36 cellular contexts compared by ENCODE assay signal in the genomic region with DNA sequence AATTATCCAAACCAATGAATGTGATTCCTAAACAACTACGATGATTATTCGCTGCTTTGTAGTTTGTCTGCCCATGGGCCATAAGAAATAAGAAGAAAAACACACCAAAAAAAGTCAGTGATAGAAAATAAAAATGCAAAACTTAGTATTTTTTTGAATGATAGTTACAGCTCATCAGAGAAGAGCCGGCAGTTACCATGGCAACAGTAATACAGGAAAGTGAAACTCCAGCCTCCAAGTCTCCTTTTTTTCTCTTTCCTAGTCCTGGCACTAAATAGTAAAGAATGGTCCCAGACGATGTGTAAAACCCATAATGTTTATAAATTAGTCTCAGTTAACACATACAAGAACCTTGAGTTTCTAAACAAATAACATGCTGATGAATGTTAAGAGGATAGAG. TPM values are rescaled to one million over a fixed set of nuclear protein-coding genes. Genes with fewer than 3 reads are reported as not detected.
"Had no signal": no experiment of that assay in that cellular context is flagged by ENCODE, and none has a peak within 500 bp of the region (broad histone marks: within the 10 kb centered on the region; RNA-seq: fewer than 3 reads in every experiment).

No MANE protein-coding gene starts in this region.

- H2AFZ ChIP-seq: PC-9 had no signal

- H3K4me2 ChIP-seq: PC-9 had no signal

- H3K27me3 ChIP-seq: brain microvascular endothelial cell had no signal

- DNase-seq: activated CD4-positive, alpha-beta memory T cell treated with anti-CD3 and anti-CD28 coated beads, Interleukin-2, amount 10 ng/mL, durations not matched to agents 7 days and 5 days; activated CD4-positive, alpha-beta T cell treated with anti-CD3 and anti-CD28 coated beads for 1 hour; activated CD4-positive, alpha-beta T cell treated with anti-CD3 and anti-CD28 coated beads for 48 hours; activated CD4-positive, CD25-positive, alpha-beta regulatory T cell; activated CD8-positive, alpha-beta memory T cell treated with anti-CD3 and anti-CD28 coated beads for 24 hours; activated CD8-positive, alpha-beta memory T cell treated with anti-CD3 and anti-CD28 coated beads, Interleukin-2, amount 10 ng/mL, durations not matched to agents 7 days and 5 days; activated CD8-positive, alpha-beta memory T cell treated with anti-CD3 and anti-CD28 coated beads, Interleukin-2, amount 50 U/mL, for 48 hours; activated effector memory CD4-positive, alpha-beta T cell treated with Interleukin-2 at 50 U/mL for 16 hours; activated naive CD4-positive, alpha-beta T cell treated with anti-CD3 and anti-CD28 coated beads, Interleukin-2, amount 50 U/mL, for 16 hours; activated naive CD8-positive, alpha-beta T cell treated with anti-CD3 and anti-CD28 coated beads for 36 hours; activated T-cell treated with anti-CD3 and anti-CD28 coated beads, Interleukin-2, amount 50 U/mL, for 48 hours; amniotic stem cell; aorta; brain microvascular endothelial cell; central memory CD4-positive, alpha-beta T cell; Kasumi-1; KG1; MM.1S; MV-4-11; NCI-H1092; NCI-H1436 treated with DMSO at 0.1 percent for 48 hours; NCI-H1694 treated with DMSO at 0.1 percent for 48 hours; NCI-H2029; NCI-H2227 treated with DMSO at 0.1 percent for 48 hours; NCI-H446; NCI-H510A treated with DMSO at 0.1 percent for 48 hours; NCI-H526 treated with DMSO at 0.1 percent for 48 hours; PC-9; SIG-M5; T1000; WERI-Rb-1 had no signal

- H3K27ac ChIP-seq: brain microvascular endothelial cell, PC-9, RWPE1, WERI-Rb-1 had no signal

- H3K36me3 ChIP-seq: brain microvascular endothelial cell, WERI-Rb-1 had no signal

- H3K4me3 ChIP-seq: PC-9 had no signal

- ATAC-seq: activated CD8-positive, alpha-beta memory T cell treated with anti-CD3 and anti-CD28 coated beads, Interleukin-2, amount 10 ng/mL, durations not matched to agents 7 days and 5 days; Right ventricle myocardium inferior had no signal

RNA-seq across cellular contexts. Expression of gene LHFPL3, which starts 21.6 kb away (rescaled TPM):
- total RNA-seq: activated CD4-positive, alpha-beta memory T cell treated with anti-CD3 and anti-CD28 coated beads, Interleukin-2, amount 10 ng/mL, durations not matched to agents 7 days and 5 days; activated CD8-positive, alpha-beta memory T cell treated with anti-CD3 and anti-CD28 coated beads, Interleukin-2, amount 10 ng/mL, durations not matched to agents 7 days and 5 days; activated naive CD8-positive, alpha-beta T cell treated with anti-CD3 and anti-CD28 coated beads for 36 hours; aorta; OCI-LY7; PC-9; Right ventricle myocardium inferior; T-helper 1 cell treated with Interleukin-12 subunit alpha and Interleukin-12 subunit beta and Interleukin-4 antibody, amounts not matched to agents 30 ng/mL and 1 ng/mL, for 36 hours; T-helper 2 cell treated with Interferon-gamma antibody and Interleukin-4, amounts not matched to agents 100 ng/mL and 5 ng/mL, for 36 hours had no signal
- polyA plus RNA-seq: aorta had no signal
